In the genomic region with DNA sequence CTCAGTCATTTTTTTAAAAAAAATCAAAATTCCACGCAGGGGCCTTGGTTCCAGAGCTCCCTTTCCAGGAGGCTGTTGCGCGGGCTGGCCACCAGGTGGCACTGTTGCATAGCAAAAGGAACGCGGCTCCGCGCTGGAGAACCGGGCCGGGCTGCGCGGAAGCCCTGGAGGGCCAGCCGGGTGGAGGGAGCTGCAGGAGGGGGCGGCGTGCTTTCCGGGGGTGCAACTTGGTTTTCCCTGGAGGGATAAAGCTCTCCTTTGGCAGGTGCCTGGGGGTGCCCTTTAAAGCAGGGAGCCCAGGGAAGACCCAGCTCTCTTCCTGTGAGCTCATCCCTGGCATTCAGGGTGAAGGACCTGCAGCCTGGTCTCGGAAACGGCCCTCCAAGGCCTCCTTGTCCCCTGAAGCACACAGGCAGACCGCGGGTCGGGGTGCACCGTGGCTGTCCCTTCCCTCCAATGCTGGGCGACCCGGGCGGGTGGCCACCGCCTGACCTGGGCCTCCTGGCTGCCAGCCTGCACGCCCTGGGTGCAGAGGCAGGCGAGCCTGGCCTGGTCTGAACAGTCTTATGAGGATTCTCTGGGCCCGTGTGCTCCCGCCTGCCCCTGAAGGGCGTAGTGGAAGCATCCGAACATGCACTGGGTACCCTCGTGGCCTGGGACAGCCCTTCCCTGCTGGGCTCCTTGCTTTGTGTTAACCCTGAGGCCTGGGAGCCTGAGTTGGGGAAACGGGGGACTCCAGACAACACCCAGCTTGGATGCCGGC, we compare ENCODE assay signal across 8 cellular contexts. TPM values are rescaled to one million over a fixed set of nuclear protein-coding genes. Genes with fewer than 3 reads are reported as not detected.
A peak's percentile ranks its signal among the peaks of the same experiment; 100 is the strongest.
DNase-seq lines count a peak whose midpoint lies in the region; ATAC-seq and TF ChIP-seq lines count a peak whose summit lies in the region.

No MANE protein-coding gene starts in this region.

- no peaks in the 10 kb centered on the region for H3K9me3 Mint-ChIP-seq in naive thymus-derived CD8-positive, alpha-beta T cell
- no peaks in the 10 kb centered on the region for H3K9me3 Mint-ChIP-seq in stimulated activated naive B cell treated with anti-CD40 and anti-IgM and Interleukin-4, amounts not matched to agents 10 μg/mL and 1 μg/mL and 100 μg/mL, for 72 hours

- POLR2A ChIA-PET in A673 (lab: Charles Lee; ENCODE audit: low non-redundant PET) = no interaction called here
- POLR2A ChIA-PET in naive thymus-derived CD8-positive, alpha-beta T cell (lab: Charles Lee) = interaction anchor here (0.6 to 1.4 kb wide), 3 partner anchors 38 to 180 kb away, joined by 3 to 6 read pairs (median 3); no protein-coding TSS in a partner anchor

- no peaks in the 10 kb centered on the region for H3K36me3 Mint-ChIP-seq in naive thymus-derived CD8-positive, alpha-beta T cell
- no peaks in the 10 kb centered on the region for H3K36me3 Mint-ChIP-seq in stimulated activated naive B cell treated with anti-CD40 and anti-IgM and Interleukin-4, amounts not matched to agents 10 μg/mL and 1 μg/mL and 100 μg/mL, for 72 hours

- DNase-seq in A673 (ENCODE audit: low spot score) (peak; percentile 61), GM13976 (ENCODE audit: low spot score) (peak; percentile 93), NOMO-1 treated with DMSO at 0.1 percent for 48 hours (lab: John Stamatoyannopoulos, UW; ENCODE audit: unreplicated experiment) (peak; percentile 34), activated T-cell treated with anti-CD3 and anti-CD28 coated beads for 4 hours (peak; percentile 73), esophagus squamous epithelium (lab: John Stamatoyannopoulos, UW) (no peak)
- DNase-seq in naive thymus-derived CD8-positive, alpha-beta T cell = peak; percentile 62 to 85 (median 78)
- peak; percentile 51 for DNase-seq in stimulated activated naive B cell treated with anti-CD40 and anti-IgM and Interleukin-4, amounts not matched to agents 10 μg/mL and 1 μg/mL and 100 μg/mL, for 72 hours

- H3K27ac ChIP-seq in A673 (ENCODE audit: low read depth, low read length, poor library complexity, severe bottlenecking) (no peak overlapping the region), esophagus squamous epithelium (no peak overlapping the region)

- H3K4me1 ChIP-seq in A673 (ENCODE audit: insufficient read depth, low read length, poor library complexity, severe bottlenecking) (no peaks in the 10 kb centered on the region), esophagus squamous epithelium (peaks cover 4 to 32% (median 4%) of the 10 kb centered on the region in 3 donors)

- no peak overlapping the region for H3K4me3 ChIP-seq in A673 (ENCODE audit: low read depth, low read length, poor library complexity, severe bottlenecking)
- no peak overlapping the region for H3K4me3 ChIP-seq in esophagus squamous epithelium

- H3K36me3 ChIP-seq in A673 (ENCODE audit: insufficient read depth, low read length, poor library complexity, severe bottlenecking) (no peaks in the 10 kb centered on the region), esophagus squamous epithelium (no peaks in the 10 kb centered on the region)

- intact Hi-C loops in A673 (cut with micrococcal nuclease; ENCODE audit: unreplicated experiment) = loop anchor here (1.0 to 2.0 kb wide), 2 partner anchors 180 to 498 kb away; no protein-coding TSS in a partner anchor
- intact Hi-C loops in esophagus squamous epithelium (cut with DNase I) = loop anchor here (5.0 kb wide), 1 partner anchor 499 kb away; no protein-coding TSS in a partner anchor

- in situ Hi-C loops in GM13976 (cut with MboI; ENCODE audit: low sequenced_read_pairs, unreplicated experiment) = loop anchor here (25.0 kb wide), 1 partner anchor 509 kb away; a partner anchor contains a TSS

- no peak overlapping the region for H3K27ac Mint-ChIP-seq in naive thymus-derived CD8-positive, alpha-beta T cell
- no peak overlapping the region for H3K27ac Mint-ChIP-seq in stimulated activated naive B cell treated with anti-CD40 and anti-IgM and Interleukin-4, amounts not matched to agents 10 μg/mL and 1 μg/mL and 100 μg/mL, for 72 hours

- ATAC-seq in naive thymus-derived CD8-positive, alpha-beta T cell = peak; percentile 90 to 93
- peak; percentile 83 to 87 for ATAC-seq in stimulated activated naive B cell treated with anti-CD40 and anti-IgM and Interleukin-4, amounts not matched to agents 10 μg/mL and 1 μg/mL and 100 μg/mL, for 72 hours (replicated peaks)
- no peak for ATAC-seq in HG02973 (IDR thresholded peaks at IDR 0.05; ENCODE audit: unreplicated experiment)

- CTCF ChIA-PET in A673 (lab: Charles Lee) = interaction anchor here (0.6 to 1.8 kb wide), 14 partner anchors 26 to 503 kb away, joined by 3 to 29 read pairs (median 4); a partner anchor contains a TSS

- peaks cover 0 to 4% (median 0%) of the 10 kb centered on the region in 4 donors for H3K4me1 Mint-ChIP-seq in naive thymus-derived CD8-positive, alpha-beta T cell
- H3K4me1 Mint-ChIP-seq in stimulated activated naive B cell treated with anti-CD40 and anti-IgM and Interleukin-4, amounts not matched to agents 10 μg/mL and 1 μg/mL and 100 μg/mL, for 72 hours = peaks cover 0 to 2% of the 10 kb centered on the region in 2 donors

- H3K27me3 Mint-ChIP-seq in naive thymus-derived CD8-positive, alpha-beta T cell = peaks cover 2 to 31% (median 9%) of the 10 kb centered on the region in 5 donors
- H3K27me3 Mint-ChIP-seq in stimulated activated naive B cell treated with anti-CD40 and anti-IgM and Interleukin-4, amounts not matched to agents 10 μg/mL and 1 μg/mL and 100 μg/mL, for 72 hours = peaks cover 29 to 32% of the 10 kb centered on the region in 2 donors

- H3K27me3 ChIP-seq in A673 (replicated peaks; ENCODE audit: insufficient read depth, low read depth, low read length, poor library complexity) (no peaks in the 10 kb centered on the region), esophagus squamous epithelium (peaks cover 0 to 41% (median 0%) of the 10 kb centered on the region in 4 donors)

- WGBS in esophagus squamous epithelium, 2 donors = 0% methylated on average over 9 of the region's 34 CpGs

- no peak for TF ChIP-seq POLR2A in esophagus squamous epithelium (IDR thresholded peaks at IDR 0.05)

- TF ChIP-seq CTCF in A673 (conservative IDR thresholded peaks at IDR 0.05; ENCODE audit: low read depth, low read length) = peak; percentile 87
- TF ChIP-seq CTCF in GM13976 (IDR thresholded peaks at IDR 0.05; ENCODE audit: borderline replicate concordance, control extremely low read depth, extremely low read depth, insufficient read depth, missing control alignments) = peak; percentile 92
- TF ChIP-seq CTCF in esophagus squamous epithelium (IDR thresholded peaks at IDR 0.05) = peak; percentile 94 to 99 (median 98)

- H3K9me3 ChIP-seq in A673 (ENCODE audit: low read depth, low read length, poor library complexity, severe bottlenecking) (no peaks in the 10 kb centered on the region), esophagus squamous epithelium (no peaks in the 10 kb centered on the region)

- no TSS peak for BruUV-seq in A673 (replicated peaks; lab: Mats Ljungman, UMichigan)

- H3K4me3 Mint-ChIP-seq in naive thymus-derived CD8-positive, alpha-beta T cell = no peak overlapping the region
- H3K4me3 Mint-ChIP-seq in stimulated activated naive B cell treated with anti-CD40 and anti-IgM and Interleukin-4, amounts not matched to agents 10 μg/mL and 1 μg/mL and 100 μg/mL, for 72 hours = no peak overlapping the region

RNA-seq across cellular contexts. Expression of a gene that starts 23.4 kb away (rescaled TPM):
- total RNA-seq in A673 (2021) (not detected in 2 replicates), esophagus squamous epithelium (not detected)
- total RNA-seq in naive thymus-derived CD8-positive, alpha-beta T cell = not detected
- not detected for polyA plus RNA-seq in naive thymus-derived CD8-positive, alpha-beta T cell

RNA-seq across cellular contexts. Expression of a gene that starts 31.0 kb away (rescaled TPM):
- total RNA-seq in A673 (2021) = not detected in 2 replicates
- not detected for total RNA-seq in esophagus squamous epithelium
- not detected for total RNA-seq in naive thymus-derived CD8-positive, alpha-beta T cell
- polyA plus RNA-seq in naive thymus-derived CD8-positive, alpha-beta T cell = not detected

RNA-seq across cellular contexts. Expression of a gene that starts 44.0 kb away (rescaled TPM):
- total RNA-seq in A673 (2021) (not detected in 2 replicates), esophagus squamous epithelium (not detected)
- not detected for total RNA-seq in naive thymus-derived CD8-positive, alpha-beta T cell
- not detected for polyA plus RNA-seq in naive thymus-derived CD8-positive, alpha-beta T cell

RNA-seq across cellular contexts. Expression of a gene that starts 44.7 kb away (rescaled TPM):
- total RNA-seq in A673 (2021) (not detected in 2 replicates), esophagus squamous epithelium (not detected)
- not detected for total RNA-seq in naive thymus-derived CD8-positive, alpha-beta T cell
- not detected for polyA plus RNA-seq in naive thymus-derived CD8-positive, alpha-beta T cell

RNA-seq across cellular contexts. Expression of a gene that starts 54.9 kb away (rescaled TPM):
- total RNA-seq in A673 (2021) (not detected in 2 replicates), esophagus squamous epithelium (not detected)
- total RNA-seq in naive thymus-derived CD8-positive, alpha-beta T cell = not detected
- not detected for polyA plus RNA-seq in naive thymus-derived CD8-positive, alpha-beta T cell
